20 cellular contexts compared by ENCODE assay signal in genomic region chr6:127532991-127533390, GRCh38. TPM values are rescaled to one million over a fixed set of nuclear protein-coding genes. Genes with fewer than 3 reads are reported as not detected.
DNase-seq lines count a peak whose midpoint lies in the region; ATAC-seq and TF ChIP-seq lines count a peak whose summit lies in the region.
"Had no signal": no experiment of that assay in that cellular context is flagged by ENCODE, and none has a peak within 500 bp of the region (broad histone marks: within the 10 kb centered on the region; RNA-seq: fewer than 3 reads in every experiment).

No MANE protein-coding gene starts in this region.

- ATAC-seq in heart right ventricle: no peak

- H3K4me3 ChIP-seq in adipocyte (ENCODE audit: low read length) (no peak overlapping the region), epithelial cell of esophagus (ENCODE audit: low read length) (no peak overlapping the region), liver (ENCODE audit: low read depth in 1 of 3, low read length in 3 of 3) (no peak overlapping the region), heart right ventricle (no peak overlapping the region)
- H3K4me3 ChIP-seq: HAP-1, SK-N-MC had no signal

- no peak overlapping the region for H3K27ac ChIP-seq in liver (ENCODE audit: low read depth in 1 of 2, low read length in 2 of 2)
- H3K27ac ChIP-seq in heart right ventricle: no peak overlapping the region
- H3K27ac ChIP-seq: SK-N-MC had no signal

- TF ChIP-seq RAD21 in liver (IDR thresholded peaks at IDR 0.05): no peak

- H3K27me3 ChIP-seq in adipocyte (replicated peaks; ENCODE audit: control insufficient read depth, insufficient read depth, low read length): no peaks in the 10 kb centered on the region
- no peaks in the 10 kb centered on the region for H3K27me3 ChIP-seq in liver (ENCODE audit: control insufficient read depth in 4 of 4, insufficient read depth in 4 of 4, low read length in 3 of 4)
- peaks cover 0 to 36% (median 16%) of the 10 kb centered on the region in 7 donors for H3K27me3 ChIP-seq in heart right ventricle

- TF ChIP-seq CTCF in epithelial cell of esophagus (IDR thresholded peaks at IDR 0.05; ENCODE audit: insufficient read depth, low read depth, low read length, missing control alignments) (no peak), liver (IDR thresholded peaks at IDR 0.05; ENCODE audit: low read depth, low read length, missing input control) (no peak), heart right ventricle (IDR thresholded peaks at IDR 0.05) (no peak)

- H3K36me3 ChIP-seq in adipocyte (ENCODE audit: control insufficient read depth, insufficient read depth, low read length, severe bottlenecking) (no peaks in the 10 kb centered on the region), liver (ENCODE audit: control insufficient read depth in 4 of 4, insufficient read depth in 3 of 4, low read depth in 1 of 4, low read length in 3 of 4) (no peaks in the 10 kb centered on the region), heart right ventricle (no peaks in the 10 kb centered on the region)
- H3K36me3 ChIP-seq: HAP-1 had no signal

- DNase-seq in LHCN-M2 (ENCODE audit: low read depth) (peak; percentile 11), adipocyte (ENCODE audit: low read depth) (peak; percentile 78), epithelial cell of esophagus (ENCODE audit: low read depth) (peak; percentile 28), NCI-H187 (lab: John Stamatoyannopoulos, UW) (no peak), NOMO-1 treated with DMSO at 0.1 percent for 48 hours (lab: John Stamatoyannopoulos, UW; ENCODE audit: unreplicated experiment) (no peak), T-helper 9 cell (no peak), heart right ventricle (no peak)
- DNase-seq: ACHN, C1 segment of cervical spinal cord, KBM-7, NCI-H1092 treated with DMSO at 0.1 percent for 48 hours, NCI-H1694, NCI-H2227 treated with DMSO at 0.1 percent for 48 hours, NCI-H510A treated with DMSO at 0.1 percent for 48 hours, NCI-H82, SHP77 had no signal

- H3K9me3 ChIP-seq in adipocyte (ENCODE audit: control insufficient read depth, low read length): no peaks in the 10 kb centered on the region
- H3K9me3 ChIP-seq in liver (ENCODE audit: control insufficient read depth in 4 of 4, low read length in 3 of 4): no peaks in the 10 kb centered on the region
- no peaks in the 10 kb centered on the region for H3K9me3 ChIP-seq in heart right ventricle
- H3K9me3 ChIP-seq: HAP-1 had no signal

- intact Hi-C loops in heart right ventricle (cut with DNase I): loop anchor here in 1 of 10 donors (10.0 kb wide), 1 partner anchor 228 kb away; no protein-coding TSS in a partner anchor

- WGBS in liver: 97% methylated on average over 1 of the region's 1 CpG
- WGBS in heart right ventricle, 2 donors: 78 to 88% methylated on average over 1 of the region's 1 CpG

- H3K4me1 ChIP-seq in adipocyte (ENCODE audit: control insufficient read depth, insufficient read depth, low read length): peaks cover 12% of the 10 kb centered on the region
- H3K4me1 ChIP-seq in liver (ENCODE audit: control insufficient read depth in 4 of 4, insufficient read depth in 4 of 4, low read length in 3 of 4): no peaks in the 10 kb centered on the region
- peaks cover 0 to 5% (median 0%) of the 10 kb centered on the region in 9 donors for H3K4me1 ChIP-seq in heart right ventricle
- H3K4me1 ChIP-seq: HAP-1 had no signal

- H3K9ac ChIP-seq in adipocyte (ENCODE audit: low read length) (peak overlapping the region; percentile 29), liver (ENCODE audit: low read depth in 1 of 2, low read length in 2 of 2) (no peak overlapping the region)

TF ChIP-seq in liver, 16 proteins besides CTCF, POLR2A, EP300 and RAD21:
- TF ChIP-seq GABPA (IDR thresholded peaks at IDR 0.05 in 1 of 2, conservative IDR thresholded peaks at IDR 0.05 in 1 of 2) (no peak), YY1 (IDR thresholded peaks at IDR 0.05) (peak; percentile 37), ZBTB33 (IDR thresholded peaks at IDR 0.05) (no peak), JUND (IDR thresholded peaks at IDR 0.05) (peak in 1 of 2 donors; percentile 10), HNF4A (conservative IDR thresholded peaks at IDR 0.05) (peak in 1 of 2 donors; percentile 8)

RNA-seq across cellular contexts. Expression of gene C6orf58, which starts 44.0 kb away (rescaled TPM):
- not detected in 2 replicates for total RNA-seq in LHCN-M2 (2014; rRNA removed)
- not detected for polyA plus RNA-seq in LHCN-M2 (2012)
- under 1 TPM; 0.08 to 0.09 TPM for total RNA-seq in liver
- polyA plus RNA-seq in liver: not detected
- total RNA-seq in heart right ventricle: not detected
- not detected for polyA plus RNA-seq in heart right ventricle
- total RNA-seq: RPMI7951 had no signal

Comparison
In these comparisons a context has a peak if more than half of its experiments do, and no peak if none do; other contexts are left out.
1. DNase-seq: peak in LHCN-M2 (single experiment), adipocyte (single experiment) and epithelial cell of esophagus (single experiment); none in NCI-H187 (0 of 2), NOMO-1 treated with DMSO at 0.1 percent for 48 hours (single experiment), T-helper 9 cell (single experiment) and heart right ventricle (0 of 2).